8 cellular contexts compared by ENCODE assay signal in genomic region chr6:89792881-89793280, GRCh38. TPM values are rescaled to one million over a fixed set of nuclear protein-coding genes. Genes with fewer than 3 reads are reported as not detected.
DNase-seq lines count a peak whose midpoint lies in the region; ATAC-seq, FAIRE-seq and TF ChIP-seq lines count a peak whose summit lies in the region.

No MANE protein-coding gene starts in this region.

- peak; percentile 79 for ATAC-seq in HG02938 (IDR thresholded peaks at IDR 0.05; ENCODE audit: unreplicated experiment)

- no CpG with 5 or more reads among the region's 2 CpGs for WGBS in mesendoderm (ENCODE audit: extremely low coverage, insufficient coverage, low lambda C conversion rate)

- H3K27me3 ChIP-seq in bronchial epithelial cell (ENCODE audit: control insufficient read depth, insufficient read depth, low read length), result no peaks in the 10 kb centered on the region
- no peaks in the 10 kb centered on the region for H3K27me3 ChIP-seq in mesendoderm (ENCODE audit: insufficient read depth, low read length, poor library complexity)

- no peak for FAIRE-seq in bronchial epithelial cell (lab: Jason Lieb, UNC)

- H4K8ac ChIP-seq in mesendoderm (ENCODE audit: low read depth, low read length), result no peak overlapping the region

- H3K36me3 ChIP-seq in bronchial epithelial cell (ENCODE audit: control insufficient read depth, insufficient read depth, low read length) (peaks cover 5% of the 10 kb centered on the region), mesendoderm (ENCODE audit: control insufficient read depth, insufficient read depth, low read length) (peaks cover 14% of the 10 kb centered on the region)

- no peak overlapping the region for H3K23ac ChIP-seq in mesendoderm (ENCODE audit: low read length)

- H3K4ac ChIP-seq in mesendoderm (ENCODE audit: low read depth, low read length), result no peak overlapping the region

- no peak overlapping the region for H2BK5ac ChIP-seq in mesendoderm (ENCODE audit: low read length)

- H3K18ac ChIP-seq in mesendoderm (ENCODE audit: low read length), result no peak overlapping the region

- in situ Hi-C loops in GM13976 (cut with MboI; ENCODE audit: low sequenced_read_pairs, unreplicated experiment), result no loop called here

- no peak overlapping the region for H2BK120ac ChIP-seq in mesendoderm (ENCODE audit: low read depth, low read length)

- no peak overlapping the region for H3K4me3 ChIP-seq in bronchial epithelial cell (ENCODE audit: low read depth, low read length)
- H3K4me3 ChIP-seq in mesendoderm (ENCODE audit: low read length), result no peak overlapping the region

- no peak overlapping the region for H2AK5ac ChIP-seq in mesendoderm (ENCODE audit: low read length)

- H4K5ac ChIP-seq in mesendoderm (ENCODE audit: low read length), result no peak overlapping the region

- no peak overlapping the region for H3K4me2 ChIP-seq in mesendoderm (ENCODE audit: low read length)

- DNase-seq in GM13976 (ENCODE audit: low spot score) (peak; percentile 60), NCI-H82 treated with DMSO at 0.1 percent for 48 hours (lab: John Stamatoyannopoulos, UW; ENCODE audit: unreplicated experiment) (peak; percentile 0), bronchial epithelial cell (ENCODE audit: low read depth) (peak; percentile 52), mesendoderm (peak; percentile 83), middle frontal gyrus (ENCODE audit: extremely low spot score, low spot score) (no peak), NK-92 (lab: John Stamatoyannopoulos, UW; ENCODE audit: unreplicated experiment) (no peak)

- no peak overlapping the region for H2BK15ac ChIP-seq in mesendoderm (replicated peaks; ENCODE audit: low read depth)

- H3K27ac ChIP-seq in C4-2B (no peak overlapping the region), mesendoderm (ENCODE audit: low read depth, low read length) (no peak overlapping the region)

- H3K56ac ChIP-seq in mesendoderm (ENCODE audit: low read length), result no peak overlapping the region

- no peak overlapping the region for H3K9ac ChIP-seq in mesendoderm (ENCODE audit: low read length)

- peaks cover 15% of the 10 kb centered on the region for H3K79me1 ChIP-seq in mesendoderm (ENCODE audit: low read length)

- H3K4me1 ChIP-seq in mesendoderm (ENCODE audit: control insufficient read depth, low read depth, low read length), result no peaks in the 10 kb centered on the region

- TF ChIP-seq CTCF in C4-2B (conservative IDR thresholded peaks at IDR 0.05), result peak; percentile 27
- TF ChIP-seq CTCF in GM13976 (IDR thresholded peaks at IDR 0.05; ENCODE audit: borderline replicate concordance, control extremely low read depth, extremely low read depth, insufficient read depth, missing control alignments), result peak; percentile 23
- TF ChIP-seq CTCF in bronchial epithelial cell (IDR thresholded peaks at IDR 0.05; ENCODE audit: insufficient read depth, low read length, severe bottlenecking), result peak; percentile 64

- H3K79me2 ChIP-seq in mesendoderm (ENCODE audit: control insufficient read depth, insufficient read depth, low read length), result peaks cover 30% of the 10 kb centered on the region

RNA-seq across cellular contexts. Expression of gene MDN1, which starts 26.7 kb away (rescaled TPM):
- 11.9 and 16.8 TPM in 2 replicates for total RNA-seq in bronchial epithelial cell
- polyA plus RNA-seq in mesendoderm (2013, experiment 1 of 2), result 54.1 TPM
- polyA plus RNA-seq in mesendoderm (2013, experiment 2 of 2), result 50.7 TPM

RNA-seq across cellular contexts. Expression of gene CASP8AP2, which starts 36.8 kb away (rescaled TPM):
- 10.5 and 10.6 TPM in 2 replicates for total RNA-seq in bronchial epithelial cell
- 13.3 TPM for polyA plus RNA-seq in mesendoderm (2013, experiment 1 of 2)
- 12.9 TPM for polyA plus RNA-seq in mesendoderm (2013, experiment 2 of 2)

Comparison
In these comparisons a context has a peak if more than half of its experiments do, and no peak if none do; other contexts are left out.
1. DNase-seq: peak in GM13976 (single experiment), NCI-H82 treated with DMSO at 0.1 percent for 48 hours (single experiment), bronchial epithelial cell (single experiment) and mesendoderm (single experiment); none in middle frontal gyrus (single experiment) and NK-92 (single experiment).
2. Peak in every context shown above with its lines, with median percentiles within 50 percentile points of each other: CTCF ChIP-seq.